23 cellular contexts compared by ENCODE assay signal in the genomic region with DNA sequence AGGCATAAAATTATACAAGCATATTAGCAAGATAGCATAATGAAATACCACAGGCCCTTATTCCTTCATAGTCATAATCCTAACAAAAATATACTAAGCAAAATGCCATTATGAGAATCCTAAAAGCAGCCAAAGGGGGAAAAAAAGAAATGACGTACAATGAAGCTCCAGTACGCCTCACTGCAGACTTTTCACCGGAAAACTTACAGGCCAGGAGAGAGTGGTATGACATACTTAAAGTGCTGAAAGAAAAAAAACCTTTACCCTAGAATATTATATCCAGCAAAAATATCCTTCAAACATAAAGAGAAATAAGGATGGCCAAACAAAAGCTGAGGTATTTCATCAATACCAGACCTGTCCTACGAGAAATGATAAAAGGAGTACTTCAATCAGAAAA. TPM values are rescaled to one million over a fixed set of nuclear protein-coding genes. Genes with fewer than 3 reads are reported as not detected.
DNase-seq lines count a peak whose midpoint lies in the region; ATAC-seq, FAIRE-seq and TF ChIP-seq lines count a peak whose summit lies in the region.
"Had no signal": no experiment of that assay in that cellular context is flagged by ENCODE, and none has a peak within 500 bp of the region (broad histone marks: within the 10 kb centered on the region; RNA-seq: fewer than 3 reads in every experiment).

No MANE protein-coding gene starts in this region.

- no peaks in the 10 kb centered on the region for H3K9me2 ChIP-seq in PC-3 (replicated peaks; ENCODE audit: low read length)

- no peak for ATAC-seq in HepG2
- ATAC-seq in right lobe of liver, result no peak
- no peak for ATAC-seq in PC-3
- ATAC-seq: GM12878 had no signal

- BruUV-seq in HepG2 (replicated peaks; lab: Mats Ljungman, UMichigan) (no TSS peak), PC-3 (replicated peaks; lab: Mats Ljungman, UMichigan) (no TSS peak)

- intact Hi-C loops in HepG2 (cut with micrococcal nuclease; ENCODE audit: unreplicated experiment) (no loop called here), right lobe of liver (cut with DNase I) (no loop called here), PC-3 (cut with micrococcal nuclease) (no loop called here)

- TF ChIP-seq EP300 in HepG2 (IDR thresholded peaks at IDR 0.05; ENCODE audit: low read depth in 2 of 2, low read length in 2 of 2) (no peak), HepG2 (CRISPR knock-in tag; IDR thresholded peaks at IDR 0.05; ENCODE audit: borderline replicate concordance) (no peak)

- H3K4me3 Mint-ChIP-seq in endodermal cell (no peak overlapping the region), neural progenitor cell (no peak overlapping the region)
- H3K4me3 Mint-ChIP-seq: CD4-positive, CD25-positive, alpha-beta regulatory T cell; CD8-positive, alpha-beta memory T cell; H9 had no signal

- no peak for TF ChIP-seq POLR2A in HepG2 (IDR thresholded peaks at IDR 0.05; ENCODE audit: insufficient read depth in 1 of 2, low read depth in 2 of 2, low read length in 2 of 2)
- no peak for TF ChIP-seq POLR2A in right lobe of liver (IDR thresholded peaks at IDR 0.05)

- H3K9ac ChIP-seq in HepG2 (ENCODE audit: insufficient read depth, low read depth, low read length), result no peak overlapping the region
- H3K9ac ChIP-seq in PC-3 (ENCODE audit: low read length), result no peak overlapping the region
- no peak overlapping the region for H3K9ac ChIP-seq in endodermal cell (ENCODE audit: extremely low read depth, low read length, poor library complexity, severe bottlenecking)
- no peak overlapping the region for H3K9ac ChIP-seq in neural progenitor cell

- POLR2A ChIA-PET in HepG2 (lab: Yijun Ruan, JAX) (no interaction called here), PC-3 (lab: Charles Lee; ENCODE audit: unreplicated experiment) (no interaction called here)

- H3K9me3 ChIP-seq in HepG2 (ENCODE audit: low read length) (peaks cover 100% of the 10 kb centered on the region), right lobe of liver (peaks cover 0 to 47% (median 14%) of the 10 kb centered on the region in 4 donors), PC-3 (ENCODE audit: low read length) (peaks cover 86% of the 10 kb centered on the region), endodermal cell (ENCODE audit: control insufficient read depth, low read length) (peaks cover 100% of the 10 kb centered on the region), neural progenitor cell (ENCODE audit: low read depth) (peaks cover 89% of the 10 kb centered on the region)

- H3K4me2 ChIP-seq in HepG2 (ENCODE audit: low read depth, low read length), result no peak overlapping the region
- H3K4me2 ChIP-seq in PC-3 (ENCODE audit: low read length), result no peak overlapping the region
- no peak overlapping the region for H3K4me2 ChIP-seq in neural progenitor cell

- no peaks in the 10 kb centered on the region for H3F3A ChIP-seq in PC-3 (ENCODE audit: low read length, unreplicated experiment)
- H3F3A ChIP-seq in neural progenitor cell (ENCODE audit: low read depth), result peaks cover 11% of the 10 kb centered on the region

- H3K4me1 ChIP-seq in HepG2 (ENCODE audit: insufficient read depth, low read length) (no peaks in the 10 kb centered on the region), right lobe of liver (no peaks in the 10 kb centered on the region), PC-3 (ENCODE audit: insufficient read depth, low read length) (no peaks in the 10 kb centered on the region), endodermal cell (ENCODE audit: control insufficient read depth, insufficient read depth, low read length) (no peaks in the 10 kb centered on the region), neural progenitor cell (no peaks in the 10 kb centered on the region)

- H3K27me3 ChIP-seq in HepG2 (ENCODE audit: control insufficient read depth in 1 of 2, insufficient read depth in 2 of 2, low read length in 2 of 2) (no peaks in the 10 kb centered on the region), right lobe of liver (no peaks in the 10 kb centered on the region), PC-3 (ENCODE audit: low read length) (no peaks in the 10 kb centered on the region), endodermal cell (ENCODE audit: control insufficient read depth, insufficient read depth, low read length, poor library complexity, severe bottlenecking) (no peaks in the 10 kb centered on the region), neural progenitor cell (no peaks in the 10 kb centered on the region)

- no peak overlapping the region for H3K4me3 ChIP-seq in HepG2 (replicated peaks in 1 of 3; ENCODE audit: insufficient read depth in 1 of 3, low read depth in 2 of 3, low read length in 3 of 3)
- no peak overlapping the region for H3K4me3 ChIP-seq in right lobe of liver
- H3K4me3 ChIP-seq in PC-3 (ENCODE audit: low read length), result peak overlapping the region; percentile 33; the same call in 1 of the 2 replicates
- H3K4me3 ChIP-seq in endodermal cell (ENCODE audit: low read length), result peak overlapping the region; percentile 66
- peak overlapping the region; percentile 10 for H3K4me3 ChIP-seq in neural progenitor cell
- H3K4me3 ChIP-seq: GM12878 had no signal

- in situ Hi-C loops in HepG2 (cut with HindIII; ENCODE audit: extremely low pct_ligation_motif_present, low pct_unique_long_range_greater_than_20kb), result no loop called here

- 98% methylated on average over 4 of the region's 4 CpGs for WGBS in HepG2 (ENCODE audit: low lambda C conversion rate)
- whole genome bisulfite sequencing in right lobe of liver (ENCODE audit: insufficient coverage, low coverage, low lambda C conversion rate, missing lambda C conversion rate), result 81% methylated on average over 4 of the region's 4 CpGs
- WGBS in endodermal cell (ENCODE audit: insufficient coverage in 1 of 2, insufficient read length in 1 of 2), 2 experiments, result 94 to 95% methylated on average over 3 to 4 of the region's 4 CpGs

- peaks cover 100% of the 10 kb centered on the region for H3K9me3 Mint-ChIP-seq in endodermal cell
- peaks cover 97% of the 10 kb centered on the region for H3K9me3 Mint-ChIP-seq in neural progenitor cell

- H3K79me2 ChIP-seq in HepG2 (ENCODE audit: insufficient read depth, low read length) (no peaks in the 10 kb centered on the region), PC-3 (ENCODE audit: low read length) (no peaks in the 10 kb centered on the region), neural progenitor cell (ENCODE audit: low read depth) (peaks cover 29% of the 10 kb centered on the region)

- H3K27me3 Mint-ChIP-seq in endodermal cell (ENCODE audit: insufficient read depth) (no peaks in the 10 kb centered on the region), neural progenitor cell (ENCODE audit: insufficient read depth, low read depth) (peaks cover 2% of the 10 kb centered on the region)
- H3K27me3 Mint-ChIP-seq: IgD-negative memory B cell had no signal

- H3K27ac ChIP-seq in HepG2 (ENCODE audit: extremely low read length, insufficient read depth, low read length), result no peak overlapping the region
- no peak overlapping the region for H3K27ac ChIP-seq in right lobe of liver
- H3K27ac ChIP-seq in PC-3 (ENCODE audit: low read length), result no peak overlapping the region
- H3K27ac ChIP-seq in endodermal cell (ENCODE audit: low read depth, low read length), result no peak overlapping the region
- no peak overlapping the region for H3K27ac ChIP-seq in neural progenitor cell

- H3K27ac Mint-ChIP-seq in endodermal cell (no peak overlapping the region), neural progenitor cell (no peak overlapping the region)
- H3K27ac Mint-ChIP-seq: CD4-positive, CD25-positive, alpha-beta regulatory T cell; H9; IgD-negative memory B cell had no signal

- CTCF ChIA-PET in HepG2 (lab: Yijun Ruan, JAX; ENCODE audit: low intra/inter-chr PET ratio, low total read pairs), result no interaction called here
- CTCF ChIA-PET in PC-3 (lab: Charles Lee), result no interaction called here

- H2AFZ ChIP-seq in HepG2 (ENCODE audit: low read length) (no peak overlapping the region), PC-3 (ENCODE audit: low read length) (no peak overlapping the region), neural progenitor cell (replicated peaks) (no peak overlapping the region)

- no peak for FAIRE-seq in HepG2 (lab: Jason Lieb, UNC)
- FAIRE-seq: GM12878, GM19239, H1 had no signal

- TF ChIP-seq RAD21 in HepG2 (CRISPR knock-in tag; IDR thresholded peaks at IDR 0.05), result no peak

- no peaks in the 10 kb centered on the region for H3K4me1 Mint-ChIP-seq in endodermal cell
- no peaks in the 10 kb centered on the region for H3K4me1 Mint-ChIP-seq in neural progenitor cell
- H3K4me1 Mint-ChIP-seq: CD4-positive, CD25-positive, alpha-beta regulatory T cell; CD8-positive, alpha-beta memory T cell; H9 had no signal

- peaks cover 100% of the 10 kb centered on the region for H3K36me3 Mint-ChIP-seq in endodermal cell (ENCODE audit: low read depth)
- H3K36me3 Mint-ChIP-seq in neural progenitor cell, result peaks cover 92% of the 10 kb centered on the region

- DNase-seq in HepG2 (ENCODE audit: low spot score) (no peak), right lobe of liver (no peak), PC-3 (no peak), endodermal cell (no peak), neural progenitor cell (ENCODE audit: low spot score) (no peak), kidney glomerular epithelial cell (lab: John Stamatoyannopoulos, UW) (no peak), RKO (ENCODE audit: low spot score) (no peak)
- no peak for DNase-seq in activated CD4-positive, alpha-beta T cell treated with anti-CD3 and anti-CD28 coated beads, Interleukin-2, amount 50 U/mL, for 1 hour
- DNase-seq: 8988T; C1 segment of cervical spinal cord; CD4-positive, CD25-positive, alpha-beta regulatory T cell; CD8-positive, alpha-beta memory T cell; COR-L47; DMS 273 treated with DMSO at 0.1 percent for 48 hours; DMS53; DND-41; EL; H9; KG1 had no signal

- TF ChIP-seq CTCF in HepG2 (CRISPR knock-in tag; IDR thresholded peaks at IDR 0.05) (no peak), right lobe of liver (IDR thresholded peaks at IDR 0.05) (no peak), PC-3 (conservative IDR thresholded peaks at IDR 0.05; ENCODE audit: low read depth, low read length) (no peak), endodermal cell (conservative IDR thresholded peaks at IDR 0.05) (no peak), neural progenitor cell (IDR thresholded peaks at IDR 0.05) (no peak)

- peaks cover 3 to 62% of the 10 kb centered on the region in 2 experiments; a peak in 4 of 5 replicates for H3K36me3 ChIP-seq in HepG2 (replicated peaks in 1 of 2; ENCODE audit: control insufficient read depth in 1 of 2, insufficient read depth in 2 of 2, low read length in 2 of 2)
- H3K36me3 ChIP-seq in right lobe of liver, result no peaks in the 10 kb centered on the region
- peaks cover 99% of the 10 kb centered on the region for H3K36me3 ChIP-seq in PC-3 (ENCODE audit: low read depth, low read length)
- peaks cover 93% of the 10 kb centered on the region for H3K36me3 ChIP-seq in endodermal cell (ENCODE audit: control insufficient read depth, insufficient read depth, low read length)
- H3K36me3 ChIP-seq in neural progenitor cell, result peaks cover 85% of the 10 kb centered on the region

- H4K20me1 ChIP-seq in HepG2 (ENCODE audit: insufficient read depth, low read length) (no peaks in the 10 kb centered on the region), PC-3 (ENCODE audit: low read length) (no peaks in the 10 kb centered on the region), neural progenitor cell (ENCODE audit: low read depth) (no peaks in the 10 kb centered on the region)

RNA-seq across cellular contexts. Expression of gene ZNF695, which starts 19.5 kb away (rescaled TPM):
- 11.6 and 13.2 TPM in 2 replicates for total RNA-seq in HepG2 (2016; rRNA removed; fragmentation: Illumina TruSeq; extraction: Trizol)
- 6.6 and 7.2 TPM in 2 replicates for total RNA-seq in HepG2 (2016; cell fraction: cytosol; rRNA removed; fragmentation: Illumina TruSeq; extraction: Trizol; ENCODE audit: low read depth)
- 13.2 and 13.6 TPM in 2 replicates for total RNA-seq in HepG2 (2016; cell fraction: insoluble cytoplasmic fraction; rRNA removed; fragmentation: Illumina TruSeq; extraction: Trizol)
- 9.5 and 11.6 TPM in 2 replicates for total RNA-seq in HepG2 (2016; cell fraction: membrane; rRNA removed; fragmentation: Illumina TruSeq; extraction: Trizol)
- total RNA-seq in HepG2 (2016; cell fraction: nucleus; rRNA removed; fragmentation: Illumina TruSeq; extraction: Trizol), result 10.1 and 13.3 TPM in 2 replicates
- polyA plus RNA-seq in HepG2 (2011; rRNA removed), result 1.7 and 2.9 TPM in 2 replicates
- polyA plus RNA-seq in HepG2 (2011; cell fraction: cytosol; rRNA removed), result 2.8 and 3.4 TPM in 2 replicates
- polyA plus RNA-seq in HepG2 (2011; cell fraction: nucleus; rRNA removed), result 2.0 and 2.5 TPM in 2 replicates
- polyA plus RNA-seq in HepG2 (2012), result 3.4 and 4.1 TPM in 2 replicates
- polyA plus RNA-seq in HepG2 (2016; cell fraction: cytosol; fragmentation: Illumina TruSeq; extraction: Trizol; ENCODE audit: low read depth), result 6.4 and 9.5 TPM in 2 replicates
- 9.2 and 10.4 TPM in 2 replicates for polyA plus RNA-seq in HepG2 (2016; cell fraction: insoluble cytoplasmic fraction; fragmentation: Illumina TruSeq; extraction: Trizol; ENCODE audit: low read depth)
- polyA plus RNA-seq in HepG2 (2016; cell fraction: membrane; fragmentation: Illumina TruSeq; extraction: Trizol; ENCODE audit: low read depth), result 7.3 and 9.4 TPM in 2 replicates
- polyA plus RNA-seq in HepG2 (2016; cell fraction: nucleus; fragmentation: Illumina TruSeq; extraction: Trizol; ENCODE audit: insufficient read depth, low read depth), result 7.0 and 9.3 TPM in 2 replicates
- polyA minus RNA-seq in HepG2 (2011; rRNA and poly(A)+ RNA removed; ENCODE audit: low replicate concordance), result 3.3 and 4.3 TPM in 2 replicates
- polyA minus RNA-seq in HepG2 (2011; cell fraction: cytosol; rRNA and poly(A)+ RNA removed), result 1.4 and 2.1 TPM in 2 replicates
- polyA minus RNA-seq in HepG2 (2011; cell fraction: nucleus; rRNA and poly(A)+ RNA removed), result 8.6 and 11.1 TPM in 2 replicates
- total RNA-seq in right lobe of liver, result not detected
- 14.7 and 15.8 TPM in 2 replicates for total RNA-seq in PC-3 (2014; rRNA removed)
- 10 to 100 TPM; 16.4 to 22.6 TPM for total RNA-seq in endodermal cell
- polyA plus RNA-seq in endodermal cell (2013, experiment 1 of 2), result 11.0 TPM
- polyA plus RNA-seq in endodermal cell (2013, experiment 2 of 2), result 11.6 TPM
- 27.6 and 34.6 TPM in 2 replicates for total RNA-seq in neural progenitor cell (ENCODE audit: low replicate concordance)
- total RNA-seq: CD4-positive, CD25-positive, alpha-beta regulatory T cell had no signal
- polyA plus RNA-seq: CD4-positive, CD25-positive, alpha-beta regulatory T cell; CD8-positive, alpha-beta memory T cell had no signal

RNA-seq across cellular contexts. Expression of gene AHCTF1, which starts 56.6 kb away (rescaled TPM):
- total RNA-seq in HepG2 (2016; rRNA removed; fragmentation: Illumina TruSeq; extraction: Trizol), result 45.9 and 73.9 TPM in 2 replicates
- 6.0 and 6.6 TPM in 2 replicates for total RNA-seq in HepG2 (2016; cell fraction: cytosol; rRNA removed; fragmentation: Illumina TruSeq; extraction: Trizol; ENCODE audit: low read depth)
- total RNA-seq in HepG2 (2016; cell fraction: insoluble cytoplasmic fraction; rRNA removed; fragmentation: Illumina TruSeq; extraction: Trizol), result 39.2 and 70.8 TPM in 2 replicates
- 12.2 and 12.4 TPM in 2 replicates for total RNA-seq in HepG2 (2016; cell fraction: membrane; rRNA removed; fragmentation: Illumina TruSeq; extraction: Trizol)
- 61.4 and 62.6 TPM in 2 replicates for total RNA-seq in HepG2 (2016; cell fraction: nucleus; rRNA removed; fragmentation: Illumina TruSeq; extraction: Trizol)
- polyA plus RNA-seq in HepG2 (2011; rRNA removed), result 14.8 and 16.6 TPM in 2 replicates
- 5.6 and 9.1 TPM in 2 replicates for polyA plus RNA-seq in HepG2 (2011; cell fraction: cytosol; rRNA removed)
- 20.3 and 21.2 TPM in 2 replicates for polyA plus RNA-seq in HepG2 (2011; cell fraction: nucleus; rRNA removed)
- 21.1 and 24.2 TPM in 2 replicates for polyA plus RNA-seq in HepG2 (2012)
- polyA plus RNA-seq in HepG2 (2016; cell fraction: cytosol; fragmentation: Illumina TruSeq; extraction: Trizol; ENCODE audit: low read depth), result 0.44 and 1.6 TPM in 2 replicates
- polyA plus RNA-seq in HepG2 (2016; cell fraction: insoluble cytoplasmic fraction; fragmentation: Illumina TruSeq; extraction: Trizol; ENCODE audit: low read depth), result 45.8 and 51.8 TPM in 2 replicates
- 2.9 and 3.1 TPM in 2 replicates for polyA plus RNA-seq in HepG2 (2016; cell fraction: membrane; fragmentation: Illumina TruSeq; extraction: Trizol; ENCODE audit: low read depth)
- polyA plus RNA-seq in HepG2 (2016; cell fraction: nucleus; fragmentation: Illumina TruSeq; extraction: Trizol; ENCODE audit: insufficient read depth, low read depth), result 80.7 and 89.7 TPM in 2 replicates
- 21.5 and 44.5 TPM in 2 replicates for polyA minus RNA-seq in HepG2 (2011; rRNA and poly(A)+ RNA removed; ENCODE audit: low replicate concordance)
- polyA minus RNA-seq in HepG2 (2011; cell fraction: cytosol; rRNA and poly(A)+ RNA removed), result 33.4 and 40.7 TPM in 2 replicates
- 95.8 and 98.5 TPM in 2 replicates for polyA minus RNA-seq in HepG2 (2011; cell fraction: nucleus; rRNA and poly(A)+ RNA removed)
- 10 to 100 TPM; 10.3 to 23.4 (median 14.9) TPM for total RNA-seq in right lobe of liver
- 38.0 and 52.3 TPM in 2 replicates for total RNA-seq in PC-3 (2014; rRNA removed)
- 10 to 100 TPM; 36.9 to 41.9 TPM for total RNA-seq in endodermal cell
- 28.4 TPM for polyA plus RNA-seq in endodermal cell (2013, experiment 1 of 2)
- 35.5 TPM for polyA plus RNA-seq in endodermal cell (2013, experiment 2 of 2)
- 41.6 and 62.1 TPM in 2 replicates for total RNA-seq in neural progenitor cell (ENCODE audit: low replicate concordance)

Comparison
In these comparisons a context has a peak if more than half of its experiments do, and no peak if none do; other contexts are left out.
1. RNA of gene ZNF695, which starts 19.5 kb away (total RNA-seq): 27.6 to 34.6 TPM in neural progenitor cell, 16.4 to 22.6 TPM in endodermal cell, 14.7 to 15.8 TPM in PC-3 and 6.6 to 13.6 TPM in HepG2; not detected in right lobe of liver; every median in the first group is over 4 times any median in the second.
2. H3K4me3 ChIP-seq: peak in PC-3 (single experiment), endodermal cell (single experiment) and neural progenitor cell (single experiment); none in HepG2 (0 of 3) and right lobe of liver (0 of 3).